In genomic region chr7:139112741-139113250, GRCh38 we compare ENCODE assay signal across 20 cellular contexts. TPM values are rescaled to one million over a fixed set of nuclear protein-coding genes. Genes with fewer than 3 reads are reported as not detected.
DNase-seq lines count a peak whose midpoint lies in the region; ATAC-seq and TF ChIP-seq lines count a peak whose summit lies in the region.
"Had no signal": no experiment of that assay in that cellular context is flagged by ENCODE, and none has a peak within 500 bp of the region (broad histone marks: within the 10 kb centered on the region; RNA-seq: fewer than 3 reads in every experiment).

No MANE protein-coding gene starts in this region.

- H3K27me3 ChIP-seq in CD8-positive, alpha-beta memory T cell (ENCODE audit: insufficient read depth, low read length, poor library complexity, severe bottlenecking) = no peaks in the 10 kb centered on the region
- no peaks in the 10 kb centered on the region for H3K27me3 ChIP-seq in neutrophil
- H3K27me3 ChIP-seq: breast epithelium, colonic mucosa had no signal

- H3K36me3 Mint-ChIP-seq in activated CD8-positive, alpha-beta memory T cell treated with anti-CD3 and anti-CD28 coated beads, Interleukin-2, amount 10 ng/mL, durations not matched to agents 7 days and 5 days = peaks cover 15% of the 10 kb centered on the region
- H3K36me3 Mint-ChIP-seq in CD8-positive, alpha-beta memory T cell = peaks cover 2 to 23% (median 5%) of the 10 kb centered on the region in 3 donors
- peaks cover 23% of the 10 kb centered on the region for H3K36me3 Mint-ChIP-seq in activated naive CD8-positive, alpha-beta T cell treated with anti-CD3 and anti-CD28 coated beads for 36 hours
- no peaks in the 10 kb centered on the region for H3K36me3 Mint-ChIP-seq in glutamatergic neuron (ENCODE audit: unreplicated experiment)
- H3K36me3 Mint-ChIP-seq: type B pancreatic cell had no signal

- H3K4me1 Mint-ChIP-seq in activated CD8-positive, alpha-beta memory T cell treated with anti-CD3 and anti-CD28 coated beads, Interleukin-2, amount 10 ng/mL, durations not matched to agents 7 days and 5 days = peaks cover 36% of the 10 kb centered on the region
- peaks cover 27 to 55% (median 42%) of the 10 kb centered on the region in 3 donors for H3K4me1 Mint-ChIP-seq in CD8-positive, alpha-beta memory T cell
- peaks cover 40% of the 10 kb centered on the region for H3K4me1 Mint-ChIP-seq in activated naive CD8-positive, alpha-beta T cell treated with anti-CD3 and anti-CD28 coated beads for 36 hours
- H3K4me1 Mint-ChIP-seq in glutamatergic neuron (ENCODE audit: low read depth, unreplicated experiment) = peaks cover 7% of the 10 kb centered on the region

- no peak overlapping the region for H3K27ac ChIP-seq in CD8-positive, alpha-beta memory T cell (ENCODE audit: low read depth, low read length)
- peak overlapping the region; percentile 94 for H3K27ac ChIP-seq in neutrophil
- H3K27ac ChIP-seq: breast epithelium, gastroesophageal sphincter had no signal

- no peaks in the 10 kb centered on the region for H3K9me3 Mint-ChIP-seq in activated CD8-positive, alpha-beta memory T cell treated with anti-CD3 and anti-CD28 coated beads, Interleukin-2, amount 10 ng/mL, durations not matched to agents 7 days and 5 days (ENCODE audit: low read depth)
- peaks cover 0 to 2% (median 0%) of the 10 kb centered on the region in 5 donors for H3K9me3 Mint-ChIP-seq in CD8-positive, alpha-beta memory T cell
- peaks cover 5% of the 10 kb centered on the region for H3K9me3 Mint-ChIP-seq in activated naive CD8-positive, alpha-beta T cell treated with anti-CD3 and anti-CD28 coated beads for 36 hours
- peaks cover 15% of the 10 kb centered on the region for H3K9me3 Mint-ChIP-seq in glutamatergic neuron (ENCODE audit: unreplicated experiment)
- H3K9me3 Mint-ChIP-seq: type B pancreatic cell had no signal

- no peaks in the 10 kb centered on the region for H3K9me3 ChIP-seq in CD8-positive, alpha-beta memory T cell (ENCODE audit: low read length)
- no peaks in the 10 kb centered on the region for H3K9me3 ChIP-seq in neutrophil
- H3K9me3 ChIP-seq: breast epithelium, colonic mucosa, gastroesophageal sphincter, SK-N-SH had no signal

- CTCF ChIA-PET in activated CD8-positive, alpha-beta memory T cell treated with anti-CD3 and anti-CD28 coated beads, Interleukin-2, amount 10 ng/mL, durations not matched to agents 7 days and 5 days (lab: Charles Lee) = interaction anchor here (0.8 kb wide), 1 partner anchor 96 kb away, joined by 3 read pairs; no protein-coding TSS in a partner anchor
- CTCF ChIA-PET in CD8-positive, alpha-beta memory T cell (lab: Charles Lee) = interaction anchor here (1.3 to 1.5 kb wide), 3 partner anchors 15 to 36 kb away, joined by 3 to 12 read pairs (median 5); no protein-coding TSS in a partner anchor

- DNase-seq in activated CD8-positive, alpha-beta memory T cell treated with anti-CD3 and anti-CD28 coated beads, Interleukin-2, amount 10 ng/mL, durations not matched to agents 7 days and 5 days = no peak
- no peak for DNase-seq in activated CD8-positive, alpha-beta memory T cell treated with anti-CD3 and anti-CD28 coated beads, Interleukin-2, amount 50 U/mL, for 48 hours
- no peak for DNase-seq in CD8-positive, alpha-beta memory T cell
- DNase-seq in activated naive CD8-positive, alpha-beta T cell treated with anti-CD3 and anti-CD28 coated beads for 36 hours = no peak
- DNase-seq in AG20443 (ENCODE audit: low spot score) (no peak), glutamatergic neuron (no peak)
- DNase-seq: activated CD4-positive, CD25-positive, alpha-beta regulatory T cell; C1 segment of cervical spinal cord; colonic mucosa; Karpas-422; kidney; NCI-H187; NCI-H526 treated with DMSO at 0.1 percent for 48 hours; retina; SK-N-SH had no signal

- peaks cover 25% of the 10 kb centered on the region for H3K4me1 ChIP-seq in CD8-positive, alpha-beta memory T cell (ENCODE audit: insufficient read depth, low read length)
- H3K4me1 ChIP-seq in neutrophil (ENCODE audit: control insufficient read depth in 1 of 2, insufficient read depth in 1 of 2, low read depth in 1 of 2, low read length in 1 of 2) = peaks cover 20 to 22% of the 10 kb centered on the region in 2 experiments
- H3K4me1 ChIP-seq: breast epithelium, colonic mucosa had no signal

- no peaks in the 10 kb centered on the region for H3K27me3 Mint-ChIP-seq in activated CD8-positive, alpha-beta memory T cell treated with anti-CD3 and anti-CD28 coated beads, Interleukin-2, amount 10 ng/mL, durations not matched to agents 7 days and 5 days
- peaks cover 0 to 12% of the 10 kb centered on the region in 2 donors for H3K27me3 Mint-ChIP-seq in CD8-positive, alpha-beta memory T cell
- H3K27me3 Mint-ChIP-seq in activated naive CD8-positive, alpha-beta T cell treated with anti-CD3 and anti-CD28 coated beads for 36 hours = no peaks in the 10 kb centered on the region
- peaks cover 13% of the 10 kb centered on the region for H3K27me3 Mint-ChIP-seq in glutamatergic neuron (ENCODE audit: unreplicated experiment)

- H3K4me3 Mint-ChIP-seq in activated CD8-positive, alpha-beta memory T cell treated with anti-CD3 and anti-CD28 coated beads, Interleukin-2, amount 10 ng/mL, durations not matched to agents 7 days and 5 days = no peak overlapping the region
- no peak overlapping the region for H3K4me3 Mint-ChIP-seq in CD8-positive, alpha-beta memory T cell
- H3K4me3 Mint-ChIP-seq in activated naive CD8-positive, alpha-beta T cell treated with anti-CD3 and anti-CD28 coated beads for 36 hours = no peak overlapping the region
- no peak overlapping the region for H3K4me3 Mint-ChIP-seq in glutamatergic neuron (ENCODE audit: unreplicated experiment)
- H3K4me3 Mint-ChIP-seq: type B pancreatic cell had no signal

- no peak for ATAC-seq in activated CD8-positive, alpha-beta memory T cell treated with anti-CD3 and anti-CD28 coated beads, Interleukin-2, amount 10 ng/mL, durations not matched to agents 7 days and 5 days
- ATAC-seq in HG02642 (IDR thresholded peaks at IDR 0.05; ENCODE audit: poor library complexity, unreplicated experiment) = no peak
- ATAC-seq: gastroesophageal sphincter had no signal

- POLR2A ChIA-PET in CD8-positive, alpha-beta memory T cell (lab: Charles Lee) = interaction anchor here (0.8 to 1.0 kb wide), 3 partner anchors 15 to 27 kb away, joined by 3 to 6 read pairs (median 3); no protein-coding TSS in a partner anchor

- H3K4me3 ChIP-seq in CD8-positive, alpha-beta memory T cell (ENCODE audit: low read length) = no peak overlapping the region
- no peak overlapping the region for H3K4me3 ChIP-seq in neutrophil (ENCODE audit: low read depth in 1 of 2, low read length in 1 of 2)
- H3K4me3 ChIP-seq: breast epithelium, colonic mucosa, gastroesophageal sphincter had no signal

- no peak for TF ChIP-seq CTCF in neutrophil (IDR thresholded peaks at IDR 0.05)
- TF ChIP-seq CTCF in glutamatergic neuron (IDR thresholded peaks at IDR 0.05; ENCODE audit: partially characterized antibody, unreplicated experiment) = no peak

- peak overlapping the region; percentile 20 for H3K27ac Mint-ChIP-seq in activated CD8-positive, alpha-beta memory T cell treated with anti-CD3 and anti-CD28 coated beads, Interleukin-2, amount 10 ng/mL, durations not matched to agents 7 days and 5 days
- H3K27ac Mint-ChIP-seq in CD8-positive, alpha-beta memory T cell = peak overlapping the region; percentile 96 to 100 (median 98)
- peak overlapping the region; percentile 25 for H3K27ac Mint-ChIP-seq in activated naive CD8-positive, alpha-beta T cell treated with anti-CD3 and anti-CD28 coated beads for 36 hours
- no peak overlapping the region for H3K27ac Mint-ChIP-seq in glutamatergic neuron (ENCODE audit: unreplicated experiment)
- H3K27ac Mint-ChIP-seq: type B pancreatic cell had no signal

- H3K36me3 ChIP-seq in CD8-positive, alpha-beta memory T cell (ENCODE audit: insufficient read depth, low read length) = no peaks in the 10 kb centered on the region
- no peaks in the 10 kb centered on the region for H3K36me3 ChIP-seq in neutrophil
- H3K36me3 ChIP-seq: breast epithelium, colonic mucosa, gastroesophageal sphincter had no signal

RNA-seq across cellular contexts. Expression of gene ZC3HAV1, which starts 3.3 kb away (rescaled TPM):
- total RNA-seq in activated CD8-positive, alpha-beta memory T cell treated with anti-CD3 and anti-CD28 coated beads, Interleukin-2, amount 10 ng/mL, durations not matched to agents 7 days and 5 days = 100 to 1,000 TPM; 125 to 139 TPM
- total RNA-seq in CD8-positive, alpha-beta memory T cell = 10 to 100 TPM; 89.9 to 92.8 TPM
- polyA plus RNA-seq in CD8-positive, alpha-beta memory T cell = 153 TPM
- total RNA-seq in activated naive CD8-positive, alpha-beta T cell treated with anti-CD3 and anti-CD28 coated beads for 36 hours = 100 to 1,000 TPM; 117 to 118 TPM
- 13.5 TPM for total RNA-seq in glutamatergic neuron (ENCODE audit: unreplicated experiment)
